Comparison of ENCODE assay signal across 8 cellular contexts in genomic region chr13:97142452-97142851, GRCh38.
DNase-seq lines count a peak whose midpoint lies in the region; ATAC-seq, FAIRE-seq and TF ChIP-seq lines count a peak whose summit lies in the region.

No MANE protein-coding gene starts in this region.

- no peak for TF ChIP-seq CTCF in 22Rv1 (IDR thresholded peaks at IDR 0.05)
- no peak for TF ChIP-seq CTCF in body of pancreas (IDR thresholded peaks at IDR 0.05)
- TF ChIP-seq CTCF in lower lobe of right lung (IDR thresholded peaks at IDR 0.05), result no peak
- TF ChIP-seq CTCF in activated CD8-positive, alpha-beta T cell treated with anti-CD3 and anti-CD28 coated beads for 36 hours (IDR thresholded peaks at IDR 0.05), result no peak

- H3K27me3 ChIP-seq in body of pancreas, result no peaks in the 10 kb centered on the region
- no peaks in the 10 kb centered on the region for H3K27me3 ChIP-seq in lower lobe of right lung (ENCODE audit: low read depth)

- H3K9me3 ChIP-seq in body of pancreas, result no peaks in the 10 kb centered on the region
- H3K9me3 ChIP-seq in lower lobe of right lung, result no peaks in the 10 kb centered on the region

- peaks cover 18% of the 10 kb centered on the region for H3K4me1 ChIP-seq in body of pancreas
- peaks cover 19% of the 10 kb centered on the region for H3K4me1 ChIP-seq in lower lobe of right lung

- no peak overlapping the region for H3K4me3 Mint-ChIP-seq in activated CD8-positive, alpha-beta T cell treated with anti-CD3 and anti-CD28 coated beads for 36 hours
- no peak overlapping the region for H3K4me3 Mint-ChIP-seq in activated naive CD4-positive, alpha-beta T cell treated with anti-CD3 and anti-CD28 coated beads for 36 hours

- no peak for FAIRE-seq in frontal cortex (lab: Jason Lieb, UNC)

- intact Hi-C loops in body of pancreas (cut with DNase I), result no loop called here
- intact Hi-C loops in lower lobe of right lung (cut with DNase I), result no loop called here
- intact Hi-C loops in activated CD8-positive, alpha-beta T cell treated with anti-CD3 and anti-CD28 coated beads for 36 hours (cut with micrococcal nuclease), result no loop called here
- intact Hi-C loops in activated naive CD4-positive, alpha-beta T cell treated with anti-CD3 and anti-CD28 coated beads for 36 hours (cut with micrococcal nuclease), result no loop called here

- no peaks in the 10 kb centered on the region for H3K9me3 Mint-ChIP-seq in activated CD8-positive, alpha-beta T cell treated with anti-CD3 and anti-CD28 coated beads for 36 hours
- no peaks in the 10 kb centered on the region for H3K9me3 Mint-ChIP-seq in activated naive CD4-positive, alpha-beta T cell treated with anti-CD3 and anti-CD28 coated beads for 36 hours

- H3K4me3 ChIP-seq in body of pancreas (no peak overlapping the region), lower lobe of right lung (peak overlapping the region; percentile 31)

- H3K27me3 Mint-ChIP-seq in activated CD8-positive, alpha-beta T cell treated with anti-CD3 and anti-CD28 coated beads for 36 hours, result peaks cover 12% of the 10 kb centered on the region
- peaks cover 12% of the 10 kb centered on the region for H3K27me3 Mint-ChIP-seq in activated naive CD4-positive, alpha-beta T cell treated with anti-CD3 and anti-CD28 coated beads for 36 hours (ENCODE audit: low read depth)

- CTCF ChIA-PET in activated CD8-positive, alpha-beta T cell treated with anti-CD3 and anti-CD28 coated beads for 36 hours (lab: Charles Lee), result interaction anchor here (1.3 to 2.4 kb wide), 2 partner anchors 33 to 70 kb away, joined by 5 to 14 read pairs; no protein-coding TSS in a partner anchor
- CTCF ChIA-PET in activated naive CD4-positive, alpha-beta T cell treated with anti-CD3 and anti-CD28 coated beads for 36 hours (lab: Charles Lee), result interaction anchor here (1.1 to 1.8 kb wide), 5 partner anchors 15 to 33 kb away, joined by 3 to 6 read pairs (median 4); no protein-coding TSS in a partner anchor

- no peaks in the 10 kb centered on the region for H3K36me3 Mint-ChIP-seq in activated CD8-positive, alpha-beta T cell treated with anti-CD3 and anti-CD28 coated beads for 36 hours (ENCODE audit: low read depth)
- H3K36me3 Mint-ChIP-seq in activated naive CD4-positive, alpha-beta T cell treated with anti-CD3 and anti-CD28 coated beads for 36 hours (ENCODE audit: low read depth), result no peaks in the 10 kb centered on the region

- H3K36me3 ChIP-seq in body of pancreas (replicated peaks in 1 of 2; ENCODE audit: insufficient read depth in 1 of 2, low read depth in 2 of 2), result no peaks in the 10 kb centered on the region
- no peaks in the 10 kb centered on the region for H3K36me3 ChIP-seq in lower lobe of right lung

- peak in 2 of 3 donors; percentile 24 to 39 for TF ChIP-seq POLR2A in body of pancreas (IDR thresholded peaks at IDR 0.05)

- ATAC-seq in HG03060 (IDR thresholded peaks at IDR 0.05; ENCODE audit: low read depth, unreplicated experiment) (peak; percentile 48), body of pancreas (peak; percentile 76), lower lobe of right lung (peak in 1 of 2 donors; percentile 21), HG02885 (IDR thresholded peaks at IDR 0.05; ENCODE audit: poor library complexity, unreplicated experiment) (no peak)
- ATAC-seq in activated CD8-positive, alpha-beta T cell treated with anti-CD3 and anti-CD28 coated beads for 36 hours, result no peak

- H3K27ac ChIP-seq in 22Rv1, result peak overlapping the region; percentile 74
- peak overlapping the region in 2 of 4 donors; percentile 29 to 57 for H3K27ac ChIP-seq in body of pancreas
- peak overlapping the region; percentile 39 for H3K27ac ChIP-seq in lower lobe of right lung

- POLR2A ChIA-PET in activated CD8-positive, alpha-beta T cell treated with anti-CD3 and anti-CD28 coated beads for 36 hours (lab: Charles Lee), result no interaction called here

- no peak overlapping the region for H3K27ac Mint-ChIP-seq in activated CD8-positive, alpha-beta T cell treated with anti-CD3 and anti-CD28 coated beads for 36 hours
- H3K27ac Mint-ChIP-seq in activated naive CD4-positive, alpha-beta T cell treated with anti-CD3 and anti-CD28 coated beads for 36 hours, result no peak overlapping the region

- DNase-seq in body of pancreas (peak; percentile 40 to 62 (median 46)), lower lobe of right lung (no peak), frontal cortex (ENCODE audit: low spot score in 2 of 2) (no peak)
- no peak for DNase-seq in activated CD8-positive, alpha-beta T cell treated with anti-CD3 and anti-CD28 coated beads for 36 hours
- no peak for DNase-seq in activated naive CD4-positive, alpha-beta T cell treated with anti-CD3 and anti-CD28 coated beads for 36 hours

- H3K4me1 Mint-ChIP-seq in activated CD8-positive, alpha-beta T cell treated with anti-CD3 and anti-CD28 coated beads for 36 hours (ENCODE audit: low read depth), result peaks cover 10% of the 10 kb centered on the region
- H3K4me1 Mint-ChIP-seq in activated naive CD4-positive, alpha-beta T cell treated with anti-CD3 and anti-CD28 coated beads for 36 hours (ENCODE audit: low read depth), result peaks cover 11% of the 10 kb centered on the region

- WGBS in body of pancreas, 2 donors, result 21 to 31% methylated on average over 8 of the region's 8 CpGs

Comparison
In these comparisons a context has a peak if more than half of its experiments do, and no peak if none do; other contexts are left out.
1. ATAC-seq: peak in HG03060 (single experiment) and body of pancreas (single experiment); none in activated CD8-positive, alpha-beta T cell treated with anti-CD3 and anti-CD28 coated beads for 36 hours (single experiment) and HG02885 (single experiment).
2. DNase-seq: peak in body of pancreas (4 of 4); none in lower lobe of right lung (single experiment), activated CD8-positive, alpha-beta T cell treated with anti-CD3 and anti-CD28 coated beads for 36 hours (single experiment), frontal cortex (0 of 2) and activated naive CD4-positive, alpha-beta T cell treated with anti-CD3 and anti-CD28 coated beads for 36 hours (single experiment).